Comparison of ENCODE assay signal across 2 cellular contexts in the genomic region with DNA sequence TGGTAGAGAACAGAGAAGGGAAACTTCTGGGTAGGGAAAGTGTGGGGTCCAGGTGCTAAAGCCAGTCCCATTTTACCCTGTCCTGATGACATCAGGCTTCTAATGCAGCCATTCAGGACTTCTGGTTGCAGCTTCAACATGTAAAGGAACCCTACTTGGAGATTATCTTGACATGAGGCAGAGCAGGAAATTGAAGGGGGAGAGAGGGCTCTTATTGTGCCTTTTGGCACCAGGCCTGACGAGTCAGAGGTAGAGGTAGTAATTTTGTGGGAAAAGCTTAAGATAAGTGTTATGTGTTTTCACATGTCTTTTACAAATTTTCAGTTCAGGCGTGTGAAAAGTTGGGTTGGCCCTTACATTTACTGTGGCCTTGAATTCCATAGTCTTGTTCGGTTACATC.
TF ChIP-seq lines count a peak whose summit lies in the region.

No MANE protein-coding gene starts in this region.

TF ChIP-seq in GM23338, 12 proteins besides CTCF, POLR2A, EP300 and RAD21 (continues in another document):
- no peak for TF ChIP-seq EZH2phosphoT487 (IDR thresholded peaks at IDR 0.05; ENCODE audit: unreplicated experiment)
- no peak for TF ChIP-seq ZNF114 (CRISPR knock-in tag; IDR thresholded peaks at IDR 0.05)
- TF ChIP-seq STAT1 (IDR thresholded peaks at IDR 0.05; ENCODE audit: unreplicated experiment): no peak
- TF ChIP-seq, protein P1, sequence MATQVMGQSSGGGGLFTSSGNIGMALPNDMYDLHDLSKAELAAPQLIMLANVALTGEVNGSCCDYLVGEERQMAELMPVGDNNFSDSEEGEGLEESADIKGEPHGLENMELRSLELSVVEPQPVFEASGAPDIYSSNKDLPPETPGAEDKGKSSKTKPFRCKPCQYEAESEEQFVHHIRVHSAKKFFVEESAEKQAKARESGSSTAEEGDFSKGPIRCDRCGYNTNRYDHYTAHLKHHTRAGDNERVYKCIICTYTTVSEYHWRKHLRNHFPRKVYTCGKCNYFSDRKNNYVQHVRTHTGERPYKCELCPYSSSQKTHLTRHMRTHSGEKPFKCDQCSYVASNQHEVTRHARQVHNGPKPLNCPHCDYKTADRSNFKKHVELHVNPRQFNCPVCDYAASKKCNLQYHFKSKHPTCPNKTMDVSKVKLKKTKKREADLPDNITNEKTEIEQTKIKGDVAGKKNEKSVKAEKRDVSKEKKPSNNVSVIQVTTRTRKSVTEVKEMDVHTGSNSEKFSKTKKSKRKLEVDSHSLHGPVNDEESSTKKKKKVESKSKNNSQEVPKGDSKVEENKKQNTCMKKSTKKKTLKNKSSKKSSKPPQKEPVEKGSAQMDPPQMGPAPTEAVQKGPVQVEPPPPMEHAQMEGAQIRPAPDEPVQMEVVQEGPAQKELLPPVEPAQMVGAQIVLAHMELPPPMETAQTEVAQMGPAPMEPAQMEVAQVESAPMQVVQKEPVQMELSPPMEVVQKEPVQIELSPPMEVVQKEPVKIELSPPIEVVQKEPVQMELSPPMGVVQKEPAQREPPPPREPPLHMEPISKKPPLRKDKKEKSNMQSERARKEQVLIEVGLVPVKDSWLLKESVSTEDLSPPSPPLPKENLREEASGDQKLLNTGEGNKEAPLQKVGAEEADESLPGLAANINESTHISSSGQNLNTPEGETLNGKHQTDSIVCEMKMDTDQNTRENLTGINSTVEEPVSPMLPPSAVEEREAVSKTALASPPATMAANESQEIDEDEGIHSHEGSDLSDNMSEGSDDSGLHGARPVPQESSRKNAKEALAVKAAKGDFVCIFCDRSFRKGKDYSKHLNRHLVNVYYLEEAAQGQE (IDR thresholded peaks at IDR 0.05; ENCODE audit: unreplicated experiment): no peak
- TF ChIP-seq, protein P2, sequence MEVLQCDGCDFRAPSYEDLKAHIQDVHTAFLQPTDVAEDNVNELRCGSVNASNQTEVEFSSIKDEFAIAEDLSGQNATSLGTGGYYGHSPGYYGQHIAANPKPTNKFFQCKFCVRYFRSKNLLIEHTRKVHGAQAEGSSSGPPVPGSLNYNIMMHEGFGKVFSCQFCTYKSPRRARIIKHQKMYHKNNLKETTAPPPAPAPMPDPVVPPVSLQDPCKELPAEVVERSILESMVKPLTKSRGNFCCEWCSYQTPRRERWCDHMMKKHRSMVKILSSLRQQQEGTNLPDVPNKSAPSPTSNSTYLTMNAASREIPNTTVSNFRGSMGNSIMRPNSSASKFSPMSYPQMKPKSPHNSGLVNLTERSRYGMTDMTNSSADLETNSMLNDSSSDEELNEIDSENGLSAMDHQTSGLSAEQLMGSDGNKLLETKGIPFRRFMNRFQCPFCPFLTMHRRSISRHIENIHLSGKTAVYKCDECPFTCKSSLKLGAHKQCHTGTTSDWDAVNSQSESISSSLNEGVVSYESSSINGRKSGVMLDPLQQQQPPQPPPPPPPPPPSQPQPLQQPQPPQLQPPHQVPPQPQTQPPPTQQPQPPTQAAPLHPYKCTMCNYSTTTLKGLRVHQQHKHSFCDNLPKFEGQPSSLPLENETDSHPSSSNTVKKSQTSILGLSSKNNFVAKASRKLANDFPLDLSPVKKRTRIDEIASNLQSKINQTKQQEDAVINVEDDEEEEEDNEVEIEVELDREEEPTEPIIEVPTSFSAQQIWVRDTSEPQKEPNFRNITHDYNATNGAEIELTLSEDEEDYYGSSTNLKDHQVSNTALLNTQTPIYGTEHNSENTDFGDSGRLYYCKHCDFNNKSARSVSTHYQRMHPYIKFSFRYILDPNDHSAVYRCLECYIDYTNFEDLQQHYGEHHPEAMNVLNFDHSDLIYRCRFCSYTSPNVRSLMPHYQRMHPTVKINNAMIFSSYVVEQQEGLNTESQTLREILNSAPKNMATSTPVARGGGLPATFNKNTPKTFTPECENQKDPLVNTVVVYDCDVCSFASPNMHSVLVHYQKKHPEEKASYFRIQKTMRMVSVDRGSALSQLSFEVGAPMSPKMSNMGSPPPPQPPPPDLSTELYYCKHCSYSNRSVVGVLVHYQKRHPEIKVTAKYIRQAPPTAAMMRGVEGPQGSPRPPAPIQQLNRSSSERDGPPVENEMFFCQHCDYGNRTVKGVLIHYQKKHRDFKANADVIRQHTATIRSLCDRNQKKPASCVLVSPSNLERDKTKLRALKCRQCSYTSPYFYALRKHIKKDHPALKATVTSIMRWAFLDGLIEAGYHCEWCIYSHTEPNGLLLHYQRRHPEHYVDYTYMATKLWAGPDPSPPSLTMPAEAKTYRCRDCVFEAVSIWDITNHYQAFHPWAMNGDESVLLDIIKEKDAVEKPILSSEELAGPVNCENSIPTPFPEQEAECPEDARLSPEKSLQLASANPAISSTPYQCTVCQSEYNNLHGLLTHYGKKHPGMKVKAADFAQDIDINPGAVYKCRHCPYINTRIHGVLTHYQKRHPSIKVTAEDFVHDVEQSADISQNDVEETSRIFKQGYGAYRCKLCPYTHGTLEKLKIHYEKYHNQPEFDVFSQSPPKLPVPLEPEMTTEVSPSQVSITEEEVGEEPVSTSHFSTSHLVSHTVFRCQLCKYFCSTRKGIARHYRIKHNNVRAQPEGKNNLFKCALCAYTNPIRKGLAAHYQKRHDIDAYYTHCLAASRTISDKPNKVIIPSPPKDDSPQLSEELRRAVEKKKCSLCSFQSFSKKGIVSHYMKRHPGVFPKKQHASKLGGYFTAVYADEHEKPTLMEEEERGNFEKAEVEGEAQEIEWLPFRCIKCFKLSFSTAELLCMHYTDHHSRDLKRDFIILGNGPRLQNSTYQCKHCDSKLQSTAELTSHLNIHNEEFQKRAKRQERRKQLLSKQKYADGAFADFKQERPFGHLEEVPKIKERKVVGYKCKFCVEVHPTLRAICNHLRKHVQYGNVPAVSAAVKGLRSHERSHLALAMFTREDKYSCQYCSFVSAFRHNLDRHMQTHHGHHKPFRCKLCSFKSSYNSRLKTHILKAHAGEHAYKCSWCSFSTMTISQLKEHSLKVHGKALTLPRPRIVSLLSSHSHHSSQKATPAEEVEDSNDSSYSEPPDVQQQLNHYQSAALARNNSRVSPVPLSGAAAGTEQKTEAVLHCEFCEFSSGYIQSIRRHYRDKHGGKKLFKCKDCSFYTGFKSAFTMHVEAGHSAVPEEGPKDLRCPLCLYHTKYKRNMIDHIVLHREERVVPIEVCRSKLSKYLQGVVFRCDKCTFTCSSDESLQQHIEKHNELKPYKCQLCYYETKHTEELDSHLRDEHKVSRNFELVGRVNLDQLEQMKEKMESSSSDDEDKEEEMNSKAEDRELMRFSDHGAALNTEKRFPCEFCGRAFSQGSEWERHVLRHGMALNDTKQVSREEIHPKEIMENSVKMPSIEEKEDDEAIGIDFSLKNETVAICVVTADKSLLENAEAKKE (CRISPR knock-in tag; IDR thresholded peaks at IDR 0.05): no peak
- TF ChIP-seq CREB1 (CRISPR knock-in tag; IDR thresholded peaks at IDR 0.05; ENCODE audit: low read depth): no peak
- no peak for TF ChIP-seq JUNB (IDR thresholded peaks at IDR 0.05; ENCODE audit: unreplicated experiment)
- TF ChIP-seq EZH2 (IDR thresholded peaks at IDR 0.05; ENCODE audit: low read depth, unreplicated experiment): no peak
- TF ChIP-seq ZNF331 (CRISPR knock-in tag; IDR thresholded peaks at IDR 0.05; ENCODE audit: low read depth): no peak
- TF ChIP-seq, protein P3, sequence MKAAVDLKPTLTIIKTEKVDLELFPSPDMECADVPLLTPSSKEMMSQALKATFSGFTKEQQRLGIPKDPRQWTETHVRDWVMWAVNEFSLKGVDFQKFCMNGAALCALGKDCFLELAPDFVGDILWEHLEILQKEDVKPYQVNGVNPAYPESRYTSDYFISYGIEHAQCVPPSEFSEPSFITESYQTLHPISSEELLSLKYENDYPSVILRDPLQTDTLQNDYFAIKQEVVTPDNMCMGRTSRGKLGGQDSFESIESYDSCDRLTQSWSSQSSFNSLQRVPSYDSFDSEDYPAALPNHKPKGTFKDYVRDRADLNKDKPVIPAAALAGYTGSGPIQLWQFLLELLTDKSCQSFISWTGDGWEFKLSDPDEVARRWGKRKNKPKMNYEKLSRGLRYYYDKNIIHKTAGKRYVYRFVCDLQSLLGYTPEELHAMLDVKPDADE (IDR thresholded peaks at IDR 0.05): no peak

TF ChIP-seq in K562, 482 proteins besides CTCF, POLR2A, EP300 and RAD21:
- TF ChIP-seq, protein P4, sequence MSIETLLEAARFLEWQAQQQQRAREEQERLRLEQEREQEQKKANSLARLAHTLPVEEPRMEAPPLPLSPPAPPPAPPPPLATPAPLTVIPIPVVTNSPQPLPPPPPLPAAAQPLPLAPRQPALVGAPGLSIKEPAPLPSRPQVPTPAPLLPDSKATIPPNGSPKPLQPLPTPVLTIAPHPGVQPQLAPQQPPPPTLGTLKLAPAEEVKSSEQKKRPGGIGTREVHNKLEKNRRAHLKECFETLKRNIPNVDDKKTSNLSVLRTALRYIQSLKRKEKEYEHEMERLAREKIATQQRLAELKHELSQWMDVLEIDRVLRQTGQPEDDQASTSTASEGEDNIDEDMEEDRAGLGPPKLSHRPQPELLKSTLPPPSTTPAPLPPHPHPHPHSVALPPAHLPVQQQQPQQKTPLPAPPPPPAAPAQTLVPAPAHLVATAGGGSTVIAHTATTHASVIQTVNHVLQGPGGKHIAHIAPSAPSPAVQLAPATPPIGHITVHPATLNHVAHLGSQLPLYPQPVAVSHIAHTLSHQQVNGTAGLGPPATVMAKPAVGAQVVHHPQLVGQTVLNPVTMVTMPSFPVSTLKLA (conservative IDR thresholded peaks at IDR 0.05): no peak
- TF ChIP-seq ZNF75A (CRISPR knock-in tag; IDR thresholded peaks at IDR 0.05): peak; percentile 81; the same call in 1 of the 2 replicates
